ENCODE assay signal across 8 cellular contexts in the genomic region with DNA sequence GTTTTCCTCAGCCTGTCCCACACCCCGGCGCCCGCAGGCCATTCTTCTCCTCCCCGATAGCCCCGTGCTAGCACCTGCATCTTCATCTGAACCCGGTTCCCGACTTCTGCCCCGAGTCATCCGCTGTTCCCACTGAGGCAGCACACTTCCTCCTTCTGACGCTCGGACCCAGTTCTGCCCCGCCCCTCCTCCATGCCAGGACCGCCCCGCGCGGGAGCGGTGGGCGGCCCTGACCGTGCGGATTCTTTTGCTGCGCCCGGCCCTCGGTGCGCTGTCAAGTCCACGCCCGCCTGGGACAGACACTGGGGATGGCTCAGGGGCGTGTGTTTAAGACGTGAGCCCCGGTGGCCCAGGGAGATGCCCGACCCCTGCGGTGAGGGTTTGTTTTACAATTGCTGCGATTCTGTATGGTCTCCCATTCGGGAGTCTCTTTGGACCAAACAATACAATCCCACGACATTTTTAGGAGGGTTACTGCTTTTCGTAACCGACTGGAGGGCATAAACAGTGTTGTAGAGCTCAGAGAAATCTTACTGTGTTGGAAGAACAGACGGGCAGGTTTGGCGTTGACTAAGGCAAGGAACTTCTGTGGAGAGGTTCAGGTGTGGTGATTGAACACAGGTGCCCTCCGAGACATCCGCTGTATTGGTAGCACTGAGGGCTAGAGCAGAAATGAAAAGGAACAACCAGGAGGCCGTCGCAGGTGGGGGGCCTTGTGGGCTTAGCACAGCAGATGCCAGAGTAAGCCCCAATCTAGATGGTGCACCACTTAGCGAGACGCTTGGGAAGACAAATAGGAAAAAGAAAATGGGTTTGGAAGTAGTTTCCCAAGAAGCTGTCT. TPM values are rescaled to one million over a fixed set of nuclear protein-coding genes. Genes with fewer than 3 reads are reported as not detected.
DNase-seq lines count a peak whose midpoint lies in the region; ATAC-seq and TF ChIP-seq lines count a peak whose summit lies in the region.

No MANE protein-coding gene starts in this region.

- H3K36me3 ChIP-seq in H7 (replicated peaks; ENCODE audit: control insufficient read depth, insufficient read depth, low read length) (peaks cover 3% of the 10 kb centered on the region; the same call in 1 of the 2 replicates), SU-DHL-6 (ENCODE audit: low read length) (no peaks in the 10 kb centered on the region), heart left ventricle (peaks cover 0 to 11% (median 0%) of the 10 kb centered on the region in 9 donors), upper lobe of left lung (peaks cover 0 to 8% (median 2%) of the 10 kb centered on the region in 4 donors)

- H3F3A ChIP-seq in SU-DHL-6 (ENCODE audit: insufficient read depth), result no peaks in the 10 kb centered on the region

- peaks cover 51% of the 10 kb centered on the region for H3K4me1 Mint-ChIP-seq in activated naive CD8-positive, alpha-beta T cell treated with anti-CD3 and anti-CD28 coated beads, Interleukin-2, amount 50 U/mL, for 24 hours

- TF ChIP-seq POLR2A in heart left ventricle (IDR thresholded peaks at IDR 0.05), result no peak
- TF ChIP-seq POLR2A in upper lobe of left lung (IDR thresholded peaks at IDR 0.05), result peak in 1 of 4 donors; percentile 66

- H4K20me1 ChIP-seq in SU-DHL-6 (ENCODE audit: low read depth, low read length), result 0 out of 2 replicates have a peak, but pooled peaks cover 7% of the 10 kb centered on the region

- H3K4me1 ChIP-seq in heart left ventricle (peaks cover 0 to 54% (median 27%) of the 10 kb centered on the region in 12 donors), upper lobe of left lung (peaks cover 30 to 68% (median 33%) of the 10 kb centered on the region in 4 donors)

- H3K27ac Mint-ChIP-seq in activated naive CD8-positive, alpha-beta T cell treated with anti-CD3 and anti-CD28 coated beads, Interleukin-2, amount 50 U/mL, for 24 hours, result peak overlapping the region; percentile 100

- H3K9me3 ChIP-seq in SU-DHL-6 (ENCODE audit: insufficient read depth, low read length), result no peaks in the 10 kb centered on the region
- H3K9me3 ChIP-seq in heart left ventricle, result no peaks in the 10 kb centered on the region
- H3K9me3 ChIP-seq in upper lobe of left lung, result no peaks in the 10 kb centered on the region

- no peaks in the 10 kb centered on the region for H3K27me3 ChIP-seq in H7 (ENCODE audit: control insufficient read depth, insufficient read depth, low read length)
- H3K27me3 ChIP-seq in SU-DHL-6 (ENCODE audit: low read length), result no peaks in the 10 kb centered on the region
- no peaks in the 10 kb centered on the region for H3K27me3 ChIP-seq in heart left ventricle
- no peaks in the 10 kb centered on the region for H3K27me3 ChIP-seq in upper lobe of left lung

- H3K27ac ChIP-seq in SU-DHL-6 (ENCODE audit: low read depth, low read length) (peak overlapping the region; percentile 58), heart left ventricle (peak overlapping the region; percentile 66 to 98 (median 93)), upper lobe of left lung (peak overlapping the region; percentile 94 to 97 (median 96))

- H3K27me3 Mint-ChIP-seq in activated naive CD8-positive, alpha-beta T cell treated with anti-CD3 and anti-CD28 coated beads, Interleukin-2, amount 50 U/mL, for 24 hours, result peaks cover 2% of the 10 kb centered on the region

- peak overlapping the region; percentile 73 for H3K4me2 ChIP-seq in SU-DHL-6 (ENCODE audit: low read depth, low read length, poor library complexity, severe bottlenecking)

- TF ChIP-seq CTCF in SU-DHL-6 (IDR thresholded peaks at IDR 0.05; ENCODE audit: insufficient read depth, low read length, poor library complexity, severe bottlenecking) (no peak), heart left ventricle (IDR thresholded peaks at IDR 0.05) (no peak), upper lobe of left lung (IDR thresholded peaks at IDR 0.05) (no peak)

- H2AFZ ChIP-seq in SU-DHL-6 (ENCODE audit: low read depth, low read length, severe bottlenecking), result peak overlapping the region; percentile 13

- H3K9me2 ChIP-seq in SU-DHL-6 (replicated peaks; ENCODE audit: insufficient read depth, low read length), result no peaks in the 10 kb centered on the region

- peaks cover 55% of the 10 kb centered on the region for H3K79me2 ChIP-seq in SU-DHL-6 (ENCODE audit: insufficient read depth, low read length)

- no peak for TF ChIP-seq EP300 in upper lobe of left lung (IDR thresholded peaks at IDR 0.05)

- WGBS in heart left ventricle, 4 donors, result 7 to 14% (median 7%) methylated on average over 25 to 44 of the region's 44 CpGs
- 8 to 12% methylated on average over 26 to 39 of the region's 44 CpGs for WGBS in upper lobe of left lung, 2 donors

- H3K4me3 Mint-ChIP-seq in activated naive CD8-positive, alpha-beta T cell treated with anti-CD3 and anti-CD28 coated beads, Interleukin-2, amount 50 U/mL, for 24 hours, result peak overlapping the region; percentile 99

- H3K9ac ChIP-seq in SU-DHL-6 (ENCODE audit: low read length), result peak overlapping the region; percentile 95

- H3K36me3 Mint-ChIP-seq in activated naive CD8-positive, alpha-beta T cell treated with anti-CD3 and anti-CD28 coated beads, Interleukin-2, amount 50 U/mL, for 24 hours (ENCODE audit: low read depth), result peaks cover 22% of the 10 kb centered on the region

- H3K9me3 Mint-ChIP-seq in activated naive CD8-positive, alpha-beta T cell treated with anti-CD3 and anti-CD28 coated beads, Interleukin-2, amount 50 U/mL, for 24 hours, result no peaks in the 10 kb centered on the region

- intact Hi-C loops in heart left ventricle (cut with DNase I), result loop anchor here in 1 of 10 donors (5.0 kb wide), 2 partner anchors 96 to 99 kb away; a partner anchor contains a TSS
- intact Hi-C loops in posterior cingulate gyrus (cut with DNase I), result loop anchor here (2.0 to 10.0 kb wide), 4 partner anchors 95 to 401 kb away; a partner anchor contains a TSS

- peak overlapping the region; percentile 93 for H3K4me3 ChIP-seq in H7 (ENCODE audit: insufficient read depth, low read depth, low read length)
- H3K4me3 ChIP-seq in SU-DHL-6 (ENCODE audit: insufficient read depth, low read length, poor library complexity, severe bottlenecking), result peak overlapping the region; percentile 88
- H3K4me3 ChIP-seq in heart left ventricle, result peak overlapping the region; percentile 54 to 97 (median 80)
- peak overlapping the region; percentile 76 to 88 (median 80) for H3K4me3 ChIP-seq in upper lobe of left lung

- DNase-seq in GM04503 (ENCODE audit: low read depth) (peak; percentile 34), H7 (peak; percentile 95), LoVo (ENCODE audit: low spot score) (peak; percentile 90), heart left ventricle (peak; percentile 84 to 91 (median 89)), posterior cingulate gyrus (peak; percentile 48 to 97 (median 74)), upper lobe of left lung (peak; percentile 88 to 95)
- DNase-seq in activated naive CD8-positive, alpha-beta T cell treated with anti-CD3 and anti-CD28 coated beads, Interleukin-2, amount 50 U/mL, for 24 hours, result peak; percentile 87

- ATAC-seq in activated naive CD8-positive, alpha-beta T cell treated with anti-CD3 and anti-CD28 coated beads, Interleukin-2, amount 50 U/mL, for 24 hours, result peak; percentile 75
- ATAC-seq in heart left ventricle (peak; percentile 63 to 85 (median 84)), upper lobe of left lung (ENCODE audit: low FRiP score in 2 of 2) (peak; percentile 90 to 93)

RNA-seq across cellular contexts. Expression of a gene that starts 0.7 kb away (rescaled TPM):
- total RNA-seq in H7 (2014; rRNA removed; shearing (Covaris generic)), result 18.7 and 21.7 TPM in 2 replicates
- total RNA-seq in heart left ventricle, result 10 to 100 TPM; 13.0 to 30.3 (median 19.5) TPM
- polyA plus RNA-seq in heart left ventricle, result 10 to 100 TPM; 11.0 to 17.4 TPM
- 10 to 100 TPM; 32.7 to 93.3 (median 53.7) TPM for total RNA-seq in upper lobe of left lung

Comparison
In these comparisons a context has a peak if more than half of its experiments do, and no peak if none do; other contexts are left out.
1. Peak in every context shown above with its lines: DNase-seq, ATAC-seq, H3K4me3 ChIP-seq and H3K27ac ChIP-seq.
2. DNase-seq: peak in every context shown above with its lines; median percentile 95 in H7; 92 in upper lobe of left lung; 90 in LoVo; 89 in heart left ventricle; 87 in activated naive CD8-positive, alpha-beta T cell treated with anti-CD3 and anti-CD28 coated beads, Interleukin-2, amount 50 U/mL, for 24 hours; 74 in posterior cingulate gyrus; 34 in GM04503.